In genomic region chr10:85950921-85951320, GRCh38 we compare ENCODE assay signal across 27 cellular contexts.
DNase-seq lines count a peak whose midpoint lies in the region; ATAC-seq and TF ChIP-seq lines count a peak whose summit lies in the region.
"Had no signal": no experiment of that assay in that cellular context is flagged by ENCODE, and none has a peak within 500 bp of the region (broad histone marks: within the 10 kb centered on the region; RNA-seq: fewer than 3 reads in every experiment).

No MANE protein-coding gene starts in this region.

- no peak for TF ChIP-seq POLR2A in esophagus muscularis mucosa (IDR thresholded peaks at IDR 0.05; ENCODE audit: low read depth)

- no peak for TF ChIP-seq EP300 in esophagus muscularis mucosa (IDR thresholded peaks at IDR 0.05)

- peak; percentile 90 for DNase-seq in esophagus muscularis mucosa (ENCODE audit: extremely low spot score)
- DNase-seq: 8988T; ACHN; AML-193; BE2C; C1 segment of cervical spinal cord; Caco-2; Calu3; CD4-positive, alpha-beta memory T cell; CD4-positive, alpha-beta T cell; CD4-positive, CD25-positive, alpha-beta regulatory T cell; CD8-positive, alpha-beta memory T cell; CD8-positive, alpha-beta T cell; COR-L47; DMS 273 treated with DMSO at 0.1 percent for 48 hours; DMS153; DMS53; DMS79; DMS79 treated with DMSO at 0.1 percent for 48 hours; DND-41; EL had no signal

- H3K36me3 ChIP-seq in esophagus muscularis mucosa = no peaks in the 10 kb centered on the region
- H3K36me3 ChIP-seq: BE2C; BLaER1; BLaER1 treated with 17β-estradiol and CSF1 and Interleukin-3, amounts not matched to agents 10 nM and 100 nM had no signal

- ATAC-seq in HG03280 (IDR thresholded peaks at IDR 0.05; ENCODE audit: unreplicated experiment) = no peak
- ATAC-seq: A549; CD8-positive, alpha-beta T cell had no signal

- no peak overlapping the region for H3K27ac ChIP-seq in esophagus muscularis mucosa (replicated peaks in 1 of 4)
- H3K27ac ChIP-seq: 22Rv1; A549; BLaER1; BLaER1 treated with 17β-estradiol and CSF1 and Interleukin-3, amounts not matched to agents 10 nM and 100 nM; C4-2B had no signal

- H3K9me3 ChIP-seq in esophagus muscularis mucosa = no peaks in the 10 kb centered on the region
- H3K9me3 ChIP-seq: A549, BE2C, BLaER1, Caco-2 had no signal

- intact Hi-C loops in esophagus muscularis mucosa (cut with DNase I) = no loop called here

- H3K4me3 ChIP-seq in esophagus muscularis mucosa = no peak overlapping the region
- H3K4me3 ChIP-seq: A549; BLaER1; BLaER1 treated with 17β-estradiol and CSF1 and Interleukin-3, amounts not matched to agents 10 nM and 100 nM had no signal

- no peaks in the 10 kb centered on the region for H3K4me1 ChIP-seq in esophagus muscularis mucosa
- H3K4me1 ChIP-seq: A549, BE2C, Caco-2 had no signal

- TF ChIP-seq CTCF in esophagus muscularis mucosa (IDR thresholded peaks at IDR 0.05) = no peak

- H3K27me3 ChIP-seq in esophagus muscularis mucosa = no peaks in the 10 kb centered on the region
- H3K27me3 ChIP-seq: BE2C, BLaER1 had no signal

- 80% methylated on average over 2 of the region's 2 CpGs for WGBS in esophagus muscularis mucosa
